13 cellular contexts compared by ENCODE assay signal in the genomic region with DNA sequence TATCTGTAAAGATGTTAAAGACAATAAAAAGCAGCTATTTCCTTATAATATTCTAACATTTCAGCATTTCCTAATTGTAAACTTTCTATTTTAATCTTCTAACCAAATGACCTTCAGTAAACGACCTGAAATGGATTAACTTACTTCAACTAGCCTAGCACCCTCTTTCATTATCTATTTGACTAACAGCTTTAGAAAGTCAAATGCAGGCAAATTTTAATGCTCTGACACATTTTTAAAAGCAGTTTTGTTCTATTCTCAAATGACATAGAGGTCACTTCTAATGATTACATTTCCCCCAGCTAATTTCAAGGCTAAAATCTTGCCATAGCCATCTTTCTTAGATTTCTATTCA. TPM values are rescaled to one million over a fixed set of nuclear protein-coding genes. Genes with fewer than 3 reads are reported as not detected.
DNase-seq lines count a peak whose midpoint lies in the region; ATAC-seq and TF ChIP-seq lines count a peak whose summit lies in the region.
"Had no signal": no experiment of that assay in that cellular context is flagged by ENCODE, and none has a peak within 500 bp of the region (broad histone marks: within the 10 kb centered on the region; RNA-seq: fewer than 3 reads in every experiment).

No MANE protein-coding gene starts in this region.

- H3K4me2 ChIP-seq in smooth muscle cell, result no peak overlapping the region

- H4K20me1 ChIP-seq in smooth muscle cell (ENCODE audit: low read depth), result no peaks in the 10 kb centered on the region

- H3K4me1 ChIP-seq in HUES64 (ENCODE audit: insufficient read depth, low read length) (peaks cover 25% of the 10 kb centered on the region), smooth muscle cell (ENCODE audit: low read depth) (no peaks in the 10 kb centered on the region), gastrocnemius medialis (peaks cover 3 to 6% of the 10 kb centered on the region in 2 donors)

- H3K9ac ChIP-seq in HUES64 (ENCODE audit: low read depth, low read length), result no peak overlapping the region; the same call in 1 of the 2 replicates
- no peak overlapping the region for H3K9ac ChIP-seq in smooth muscle cell (ENCODE audit: low read depth)

- H3K4me3 ChIP-seq in HUES64 (ENCODE audit: low read length) (no peak overlapping the region), smooth muscle cell (peak overlapping the region; percentile 12), gastrocnemius medialis (no peak overlapping the region)
- H3K4me3 ChIP-seq: testis had no signal

- WGBS in HUES64, result 60% methylated on average over 1 of the region's 1 CpG
- WGBS in smooth muscle cell (ENCODE audit: low lambda C conversion rate), result 52% methylated on average over 1 of the region's 1 CpG

- H3K36me3 ChIP-seq in HUES64 (ENCODE audit: insufficient read depth, low read length) (no peaks in the 10 kb centered on the region; the same call in 1 of the 2 replicates), smooth muscle cell (ENCODE audit: low read depth) (peaks cover 3% of the 10 kb centered on the region), gastrocnemius medialis (no peaks in the 10 kb centered on the region)
- H3K36me3 ChIP-seq: WERI-Rb-1 had no signal

- in situ Hi-C loops in gastrocnemius medialis (cut with MboI; ENCODE audit: low sequenced_read_pairs in 4 of 4), result no loop called here

- TF ChIP-seq CTCF in smooth muscle cell (IDR thresholded peaks at IDR 0.05; ENCODE audit: borderline replicate concordance, insufficient read depth, poor library complexity, severe bottlenecking), result no peak
- TF ChIP-seq CTCF in gastrocnemius medialis (IDR thresholded peaks at IDR 0.05 in 4 of 5, conservative IDR thresholded peaks at IDR 0.05 in 1 of 5), result no peak

- H2AFZ ChIP-seq in smooth muscle cell (ENCODE audit: low read depth), result no peak overlapping the region

- intact Hi-C loops in gastrocnemius medialis (cut with DNase I; ENCODE audit: low total_unique reads), result no loop called here

- TF ChIP-seq POLR2A in gastrocnemius medialis (IDR thresholded peaks at IDR 0.05), result no peak

- ATAC-seq in GM19397 (IDR thresholded peaks at IDR 0.05; ENCODE audit: unreplicated experiment) (peak; percentile 41), HG02763 (IDR thresholded peaks at IDR 0.05; ENCODE audit: unreplicated experiment) (peak; percentile 23), gastrocnemius medialis (no peak)

- peaks cover 2% of the 10 kb centered on the region for H3K79me2 ChIP-seq in smooth muscle cell (ENCODE audit: low read depth)

- no peak for DNase-seq in smooth muscle cell (lab: John Stamatoyannopoulos, UW; ENCODE audit: unreplicated experiment)
- no peak for DNase-seq in C1 segment of cervical spinal cord (lab: John Stamatoyannopoulos, UW)
- DNase-seq in substantia nigra (lab: John Stamatoyannopoulos, UW), result no peak
- no peak for DNase-seq in gastrocnemius medialis
- DNase-seq: activated effector memory CD4-positive, alpha-beta T cell treated with anti-CD3 and anti-CD28 coated beads, Interleukin-2, amount 50 U/mL, for 16 hours; GDM1; HCEC 1CT; stimulated activated CD4-positive, alpha-beta T cell treated with anti-CD3 and anti-CD28 coated beads, Interleukin-2, amount 100 ng/mL, for 48 hours; testis; WERI-Rb-1 had no signal

- no peaks in the 10 kb centered on the region for H3K27me3 ChIP-seq in HUES64 (ENCODE audit: insufficient read depth, low read length)
- no peaks in the 10 kb centered on the region for H3K27me3 ChIP-seq in smooth muscle cell (ENCODE audit: low read depth)
- no peaks in the 10 kb centered on the region for H3K27me3 ChIP-seq in gastrocnemius medialis
- H3K27me3 ChIP-seq: testis had no signal

- H3K9me3 ChIP-seq in HUES64 (ENCODE audit: insufficient read depth, low read depth, low read length), result no peaks in the 10 kb centered on the region
- H3K9me3 ChIP-seq in smooth muscle cell (replicated peaks; ENCODE audit: low read depth), result no peaks in the 10 kb centered on the region
- H3K9me3 ChIP-seq in gastrocnemius medialis, result no peaks in the 10 kb centered on the region
- H3K9me3 ChIP-seq: testis had no signal

- H3K27ac ChIP-seq in HUES64 (ENCODE audit: low read depth, low read length) (peak overlapping the region; percentile 42), smooth muscle cell (ENCODE audit: low read depth) (peak overlapping the region; percentile 81), substantia nigra (ENCODE audit: low read depth, low read length, poor library complexity, severe bottlenecking) (no peak overlapping the region), gastrocnemius medialis (no peak overlapping the region)
- H3K27ac ChIP-seq: testis, WERI-Rb-1 had no signal

- H3F3A ChIP-seq in smooth muscle cell (ENCODE audit: low read depth), result no peaks in the 10 kb centered on the region

RNA-seq across cellular contexts. Expression of a gene that starts 41.9 kb away (rescaled TPM):
- polyA plus RNA-seq in HUES64 (2013, experiment 1 of 2), result 11.8 TPM
- 10.0 TPM for polyA plus RNA-seq in HUES64 (2013, experiment 2 of 2)
- 10.2 and 13.9 TPM in 2 replicates for total RNA-seq in smooth muscle cell
- 1.1 and 2.0 TPM in 2 replicates for polyA plus RNA-seq in smooth muscle cell
- under 1 TPM in 2 of 4 donors, not detected in 2; 0.10 to 0.11 TPM for total RNA-seq in gastrocnemius medialis

Comparison
In these comparisons a context has a peak if more than half of its experiments do, and no peak if none do; other contexts are left out.
1. ATAC-seq: peak in GM19397 (single experiment) and HG02763 (single experiment); none in gastrocnemius medialis (0 of 2).
2. H3K27ac ChIP-seq: peak in HUES64 (single experiment) and smooth muscle cell (single experiment); none in substantia nigra (single experiment) and gastrocnemius medialis (0 of 4).
3. RNA of a gene that starts 41.9 kb away (total RNA-seq): 10.2 to 13.9 TPM in smooth muscle cell; 0.10 to 0.11 TPM in gastrocnemius medialis; every median in the first group is over 10 times any median in the second.